ENCODE assay signal across 8 cellular contexts in the genomic region with DNA sequence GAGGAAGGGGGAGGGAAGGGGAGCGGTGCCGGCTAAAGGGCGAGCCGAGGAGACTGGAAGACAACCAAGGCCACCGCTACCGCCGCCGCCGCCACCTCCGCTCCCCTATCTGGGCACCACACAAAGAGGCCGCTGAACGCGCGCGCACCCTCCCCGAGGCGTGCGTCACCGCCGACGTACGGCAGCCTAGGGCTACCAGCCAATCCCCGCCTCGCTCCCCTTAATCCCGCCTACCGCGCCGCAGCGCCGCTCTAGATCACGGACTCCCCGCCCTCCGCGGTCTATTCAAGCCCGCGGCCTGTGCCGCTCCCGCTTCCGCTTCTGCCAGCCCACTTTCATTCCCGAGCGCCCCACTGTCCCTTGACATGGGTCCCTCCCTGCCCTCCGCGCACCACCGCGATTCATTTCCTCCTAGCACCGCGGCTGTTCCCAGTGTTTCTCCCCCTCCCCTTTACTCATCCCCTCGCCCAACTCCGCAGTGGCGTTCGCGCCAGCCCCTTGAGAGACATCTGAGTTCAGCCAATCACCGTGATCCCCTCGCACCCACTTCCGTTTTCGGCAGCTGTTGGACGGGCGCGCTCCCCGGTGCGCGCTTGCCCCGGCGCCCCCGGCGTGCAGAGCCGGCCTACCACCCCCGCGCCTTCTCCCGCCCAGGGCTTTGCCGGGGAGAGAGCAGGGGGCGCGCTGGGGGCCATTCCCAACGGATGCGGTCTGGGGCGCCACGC. TPM values are rescaled to one million over a fixed set of nuclear protein-coding genes. Genes with fewer than 3 reads are reported as not detected.
DNase-seq lines count a peak whose midpoint lies in the region; ATAC-seq and TF ChIP-seq lines count a peak whose summit lies in the region.

A gene (minus strand): TSS at position 128 of the 725 bp plus-strand sequence. CDS start 297 bp downstream, outside the sequence.

- H3K27ac ChIP-seq in RWPE2 (ENCODE audit: poor library complexity, severe bottlenecking) = peak within 1 kb of the TSS; percentile 80

- no peaks in the 10 kb centered on the region for H3K27me3 Mint-ChIP-seq in activated T-helper 2 cell treated with anti-CD3 and anti-CD28 coated beads, Interferon-gamma antibody, Interleukin-2, Interleukin-4, amounts not matched to agents 10 μg/mL and 5 μg/mL and 100 μg/mL, durations not matched to agents 14 hours and 24 hours and 36 hours (ENCODE audit: low read depth)
- H3K27me3 Mint-ChIP-seq in nephron (ENCODE audit: low read depth) = no peaks in the 10 kb centered on the region
- no peaks in the 10 kb centered on the region for H3K27me3 Mint-ChIP-seq in stimulated activated naive CD8-positive, alpha-beta T cell treated with anti-CD3 and anti-CD28 coated beads, Interleukin-15, Interleukin-2, amounts not matched to agents 100 ng/mL and 50 ng/mL, for 24 hours

- H3K36me3 ChIP-seq in RWPE2 (ENCODE audit: low read depth) = peaks cover 38% of the 10 kb centered on the region

- H3K4me3 Mint-ChIP-seq in activated T-helper 2 cell treated with anti-CD3 and anti-CD28 coated beads, Interferon-gamma antibody, Interleukin-2, Interleukin-4, amounts not matched to agents 10 μg/mL and 5 μg/mL and 100 μg/mL, durations not matched to agents 14 hours and 24 hours and 36 hours (ENCODE audit: low read depth) = peak within 1 kb of the TSS; percentile 99
- H3K4me3 Mint-ChIP-seq in nephron = peak within 1 kb of the TSS; percentile 96 to 99 (median 96)
- peak within 1 kb of the TSS; percentile 98 for H3K4me3 Mint-ChIP-seq in stimulated activated naive CD8-positive, alpha-beta T cell treated with anti-CD3 and anti-CD28 coated beads, Interleukin-15, Interleukin-2, amounts not matched to agents 100 ng/mL and 50 ng/mL, for 24 hours

- H3K27me3 ChIP-seq in RWPE2 (ENCODE audit: insufficient read depth, poor library complexity, severe bottlenecking) = no peaks in the 10 kb centered on the region

- H3K27ac Mint-ChIP-seq in activated T-helper 2 cell treated with anti-CD3 and anti-CD28 coated beads, Interferon-gamma antibody, Interleukin-2, Interleukin-4, amounts not matched to agents 10 μg/mL and 5 μg/mL and 100 μg/mL, durations not matched to agents 14 hours and 24 hours and 36 hours = peak within 1 kb of the TSS; percentile 100
- H3K27ac Mint-ChIP-seq in nephron = peak within 1 kb of the TSS; percentile 100
- peak within 1 kb of the TSS; percentile 100 for H3K27ac Mint-ChIP-seq in stimulated activated naive CD8-positive, alpha-beta T cell treated with anti-CD3 and anti-CD28 coated beads, Interleukin-15, Interleukin-2, amounts not matched to agents 100 ng/mL and 50 ng/mL, for 24 hours

- peak; percentile 88 for ATAC-seq in RWPE2 (ENCODE audit: low read depth)

- H3K9me3 ChIP-seq in RWPE2 (ENCODE audit: severe bottlenecking) = no peaks in the 10 kb centered on the region

- intact Hi-C loops in activated T-helper 2 cell treated with anti-CD3 and anti-CD28 coated beads, Interferon-gamma antibody, Interleukin-2, Interleukin-4, amounts not matched to agents 10 μg/mL and 5 μg/mL and 100 μg/mL, durations not matched to agents 14 hours and 24 hours and 36 hours (cut with micrococcal nuclease) = loop anchor here (1.0 to 5.0 kb wide), 4 partner anchors 18 to 424 kb away; a partner anchor contains a TSS

- peaks cover 4% of the 10 kb centered on the region for H3K9me3 Mint-ChIP-seq in activated T-helper 2 cell treated with anti-CD3 and anti-CD28 coated beads, Interferon-gamma antibody, Interleukin-2, Interleukin-4, amounts not matched to agents 10 μg/mL and 5 μg/mL and 100 μg/mL, durations not matched to agents 14 hours and 24 hours and 36 hours
- H3K9me3 Mint-ChIP-seq in nephron = no peaks in the 10 kb centered on the region
- H3K9me3 Mint-ChIP-seq in stimulated activated naive CD8-positive, alpha-beta T cell treated with anti-CD3 and anti-CD28 coated beads, Interleukin-15, Interleukin-2, amounts not matched to agents 100 ng/mL and 50 ng/mL, for 24 hours = no peaks in the 10 kb centered on the region

- H3K4me1 ChIP-seq in RWPE2 (ENCODE audit: insufficient read depth, poor library complexity, severe bottlenecking) = peaks cover 6% of the 10 kb centered on the region

- peaks cover 21% of the 10 kb centered on the region for H3K4me1 Mint-ChIP-seq in activated T-helper 2 cell treated with anti-CD3 and anti-CD28 coated beads, Interferon-gamma antibody, Interleukin-2, Interleukin-4, amounts not matched to agents 10 μg/mL and 5 μg/mL and 100 μg/mL, durations not matched to agents 14 hours and 24 hours and 36 hours (ENCODE audit: low read depth)
- H3K4me1 Mint-ChIP-seq in nephron = peaks cover 19% of the 10 kb centered on the region
- peaks cover 35% of the 10 kb centered on the region for H3K4me1 Mint-ChIP-seq in stimulated activated naive CD8-positive, alpha-beta T cell treated with anti-CD3 and anti-CD28 coated beads, Interleukin-15, Interleukin-2, amounts not matched to agents 100 ng/mL and 50 ng/mL, for 24 hours (ENCODE audit: low read depth)

- peaks cover 45% of the 10 kb centered on the region for H3K36me3 Mint-ChIP-seq in activated T-helper 2 cell treated with anti-CD3 and anti-CD28 coated beads, Interferon-gamma antibody, Interleukin-2, Interleukin-4, amounts not matched to agents 10 μg/mL and 5 μg/mL and 100 μg/mL, durations not matched to agents 14 hours and 24 hours and 36 hours (ENCODE audit: low read depth)
- H3K36me3 Mint-ChIP-seq in nephron (ENCODE audit: low read depth) = peaks cover 31% of the 10 kb centered on the region
- H3K36me3 Mint-ChIP-seq in stimulated activated naive CD8-positive, alpha-beta T cell treated with anti-CD3 and anti-CD28 coated beads, Interleukin-15, Interleukin-2, amounts not matched to agents 100 ng/mL and 50 ng/mL, for 24 hours (ENCODE audit: low read depth) = peaks cover 40% of the 10 kb centered on the region

- DNase-seq in EL (peak; percentile 97), H4 (ENCODE audit: low spot score) (peak; percentile 97), LoVo (ENCODE audit: low spot score) (peak; percentile 99), RWPE2 (ENCODE audit: low spot score) (peak; percentile 97), fibroblast of pulmonary artery (ENCODE audit: low read depth) (peak; percentile 98)
- DNase-seq in activated T-helper 2 cell treated with anti-CD3 and anti-CD28 coated beads, Interferon-gamma antibody, Interleukin-2, Interleukin-4, amounts not matched to agents 10 μg/mL and 5 μg/mL and 100 μg/mL, durations not matched to agents 14 hours and 24 hours and 36 hours (ENCODE audit: low spot score) = peak; percentile 96

- peak; percentile 8 for TF ChIP-seq CTCF in RWPE2 (IDR thresholded peaks at IDR 0.05; ENCODE audit: poor library complexity, severe bottlenecking)
- TF ChIP-seq CTCF in fibroblast of pulmonary artery (IDR thresholded peaks at IDR 0.05; ENCODE audit: low read length, missing control alignments) = no peak
- no peak for TF ChIP-seq CTCF in nephron (IDR thresholded peaks at IDR 0.05; ENCODE audit: unreplicated experiment in 3 of 3)

- H3K4me3 ChIP-seq in RWPE2 (ENCODE audit: severe bottlenecking) = peak within 1 kb of the TSS; percentile 59
- H3K4me3 ChIP-seq in fibroblast of pulmonary artery (replicated peaks; ENCODE audit: low read depth, low read length) = peak within 1 kb of the TSS; percentile 94

RNA-seq across cellular contexts. Expression of the gene that starts here (rescaled TPM):
- 9.2 and 10.7 TPM in 2 replicates for total RNA-seq in H4 (2014; rRNA removed; shearing (Covaris generic))
- total RNA-seq in activated T-helper 2 cell treated with anti-CD3 and anti-CD28 coated beads, Interferon-gamma antibody, Interleukin-2, Interleukin-4, amounts not matched to agents 10 μg/mL and 5 μg/mL and 100 μg/mL, durations not matched to agents 14 hours and 24 hours and 36 hours = 37.2 and 37.5 TPM in 2 replicates

Comparison
In these comparisons a context has a peak if more than half of its experiments do, and no peak if none do; other contexts are left out.
1. Peak in every context shown above with its lines: DNase-seq, ATAC-seq, H3K4me3 ChIP-seq and H3K27ac ChIP-seq.